ENCODE assay signal across 8 cellular contexts in genomic region chr2:5695641-5696350, GRCh38. TPM values are rescaled to one million over a fixed set of nuclear protein-coding genes. Genes with fewer than 3 reads are reported as not detected.
DNase-seq lines count a peak whose midpoint lies in the region; ATAC-seq and TF ChIP-seq lines count a peak whose summit lies in the region.

No MANE protein-coding gene starts in this region.

- no peaks in the 10 kb centered on the region for H3K4me1 ChIP-seq in KMS-11 (ENCODE audit: low read depth, poor library complexity, severe bottlenecking)

- H3K79me2 ChIP-seq in KMS-11 (ENCODE audit: insufficient read depth, low read depth) = no peaks in the 10 kb centered on the region; the same call in 1 of the 2 replicates

- H3K9ac ChIP-seq in KMS-11 = peak overlapping the region; percentile 76

- H3K4me3 Mint-ChIP-seq in naive thymus-derived CD8-positive, alpha-beta T cell = peak overlapping the region in 7 of 10 donors; percentile 0 to 61 (median 48)

- H3K9me3 Mint-ChIP-seq in naive thymus-derived CD8-positive, alpha-beta T cell = peaks cover 0 to 11% (median 0%) of the 10 kb centered on the region in 9 donors

- no peak overlapping the region for H3K27ac Mint-ChIP-seq in naive thymus-derived CD8-positive, alpha-beta T cell

- POLR2A ChIA-PET in naive thymus-derived CD8-positive, alpha-beta T cell (lab: Charles Lee) = no interaction called here

- no peak for ATAC-seq in naive thymus-derived CD8-positive, alpha-beta T cell
- ATAC-seq in GM18909 (IDR thresholded peaks at IDR 0.05; ENCODE audit: poor library complexity, unreplicated experiment) = no peak
- ATAC-seq in esophagus mucosa = no peak

- H3K27me3 Mint-ChIP-seq in naive thymus-derived CD8-positive, alpha-beta T cell = peaks cover 25 to 55% (median 52%) of the 10 kb centered on the region in 5 donors

- H3K27ac ChIP-seq in KMS-11 (peak overlapping the region; percentile 93), brain microvascular endothelial cell (peak overlapping the region; percentile 71)

- H3K4me3 ChIP-seq in KMS-11 (IDR thresholded peaks at IDR 0.05; ENCODE audit: insufficient read depth, low read depth, low read length) (no peak overlapping the region), brain microvascular endothelial cell (ENCODE audit: low read depth, low read length) (peak overlapping the region; percentile 84)

- peaks cover 3 to 20% (median 18%) of the 10 kb centered on the region in 4 donors for H3K4me1 Mint-ChIP-seq in naive thymus-derived CD8-positive, alpha-beta T cell

- peaks cover 0 to 9% (median 7%) of the 10 kb centered on the region in 3 donors for H3K36me3 Mint-ChIP-seq in naive thymus-derived CD8-positive, alpha-beta T cell

- in situ Hi-C loops in brain microvascular endothelial cell (cut with HindIII; ENCODE audit: low pct_ligation_motif_present, low sequenced_read_pairs) = no loop called here

- H3K36me3 ChIP-seq in KMS-11 (ENCODE audit: insufficient read depth) (no peaks in the 10 kb centered on the region), brain microvascular endothelial cell (replicated peaks) (no peaks in the 10 kb centered on the region)

- peak overlapping the region; percentile 9; the same call in 1 of the 2 replicates for H3K4me2 ChIP-seq in KMS-11

- TF ChIP-seq CTCF in KMS-11 (conservative IDR thresholded peaks at IDR 0.05; ENCODE audit: low read depth, low read length) = no peak
- no peak for TF ChIP-seq CTCF in brain microvascular endothelial cell (IDR thresholded peaks at IDR 0.05; ENCODE audit: low read depth, low read length, missing control alignments)

- DNase-seq in DMS53 (lab: John Stamatoyannopoulos, UW) (peak; percentile 74), brain microvascular endothelial cell (peak; percentile 27), GOT3 (lab: John Stamatoyannopoulos, UW) (no peak), RKO (ENCODE audit: low spot score) (no peak)
- DNase-seq in naive thymus-derived CD8-positive, alpha-beta T cell = no peak

- no peak overlapping the region for H2AFZ ChIP-seq in KMS-11 (ENCODE audit: low read depth)

- no peaks in the 10 kb centered on the region for H4K20me1 ChIP-seq in KMS-11 (ENCODE audit: insufficient read depth)

- H3K27me3 ChIP-seq in KMS-11 (ENCODE audit: insufficient read depth, low read depth) (no peaks in the 10 kb centered on the region), brain microvascular endothelial cell (replicated peaks) (no peaks in the 10 kb centered on the region)

RNA-seq across cellular contexts. Expression of gene SOX11, which starts 3.6 kb away (rescaled TPM):
- total RNA-seq in naive thymus-derived CD8-positive, alpha-beta T cell = not detected
- polyA plus RNA-seq in naive thymus-derived CD8-positive, alpha-beta T cell = not detected
- not detected for total RNA-seq in esophagus mucosa

Comparison
In these comparisons a context has a peak if more than half of its experiments do, and no peak if none do; other contexts are left out.
1. DNase-seq: peak in DMS53 (single experiment) and brain microvascular endothelial cell (single experiment); none in naive thymus-derived CD8-positive, alpha-beta T cell (0 of 10), GOT3 (single experiment) and RKO (single experiment).